Comparison of ENCODE assay signal across 36 cellular contexts in the genomic region with DNA sequence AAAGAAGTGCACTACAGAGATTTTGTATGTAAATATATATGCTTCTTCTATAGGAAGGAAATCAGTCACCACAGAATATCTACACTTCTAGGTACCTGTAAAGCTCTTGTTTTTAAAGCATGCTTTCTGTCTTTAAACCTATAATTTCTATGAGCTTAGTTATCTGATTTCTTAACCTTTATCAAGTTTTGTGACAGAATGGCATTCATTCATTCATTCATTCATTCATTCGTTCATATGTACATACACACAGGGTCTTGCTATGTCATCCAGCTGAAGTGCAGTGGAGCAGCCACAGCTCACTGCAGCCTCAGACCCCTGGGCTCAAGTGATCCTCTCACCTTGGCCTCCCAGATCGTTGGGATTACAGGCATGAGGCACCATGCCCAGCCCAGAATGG.
"Had no signal": no experiment of that assay in that cellular context is flagged by ENCODE, and none has a peak within 500 bp of the region (broad histone marks: within the 10 kb centered on the region; RNA-seq: fewer than 3 reads in every experiment).

No MANE protein-coding gene starts in this region.

- H3K4me3 Mint-ChIP-seq: activated B cell treated with CpG ODN at 0.5 μM for 24 hours; activated CD4-positive, alpha-beta memory T cell treated with anti-CD3 and anti-CD28 coated beads for 36 hours; activated CD4-positive, alpha-beta T cell treated with anti-CD3 and anti-CD28 coated beads, Interleukin-2, amount 10 ng/mL, durations not matched to agents 24 days and 14 days; activated CD8-positive, alpha-beta T cell treated with anti-CD3 and anti-CD28 coated beads for 36 hours; activated naive CD4-positive, alpha-beta T cell treated with anti-CD3 and anti-CD28 coated beads, Interleukin-2, amount 10 ng/mL, durations not matched to agents 7 days and 5 days; activated naive CD4-positive, alpha-beta T cell treated with anti-CD3 and anti-CD28 coated beads, Interleukin-2, amount 50 U/mL, for 24 hours; activated naive CD8-positive, alpha-beta T cell; activated naive CD8-positive, alpha-beta T cell treated with anti-CD3 and anti-CD28 coated beads, Interleukin-2, amount 10 ng/mL, durations not matched to agents 7 days and 5 days; activated naive CD8-positive, alpha-beta T cell treated with anti-CD3 and anti-CD28 coated beads, Interleukin-2, amount 50 U/mL, for 24 hours; activated T-cell treated with anti-CD3 and anti-CD28 coated beads, Interleukin-2, amount 50 U/mL, for 4 hours; activated T-helper 1 cell treated with anti-CD3 and anti-CD28 coated beads, Interleukin-12 subunit alpha, Interleukin-12 subunit beta, Interleukin-2, Interleukin-4 antibody, amounts not matched to agents 30 ng/mL and 10 ng/mL and 1 ng/mL, durations not matched to agents 14 hours and 24 hours and 36 hours; T-helper 1 cell treated with Interleukin-12 subunit alpha and Interleukin-12 subunit beta and Interleukin-4 antibody, amounts not matched to agents 30 μg/mL and 1 μg/mL, for 36 hours; T-helper 2 cell treated with Interferon-gamma antibody and Interleukin-4, amounts not matched to agents 5 μg/mL and 100 μg/mL, for 36 hours had no signal

- FAIRE-seq: astrocyte, TTC549 had no signal

- H3K27ac Mint-ChIP-seq: activated B cell treated with CpG ODN at 0.5 μM for 24 hours; activated CD4-positive, alpha-beta memory T cell treated with anti-CD3 and anti-CD28 coated beads for 36 hours; activated CD4-positive, alpha-beta T cell treated with anti-CD3 and anti-CD28 coated beads, Interleukin-2, amount 10 ng/mL, durations not matched to agents 24 days and 14 days; activated naive CD4-positive, alpha-beta T cell treated with anti-CD3 and anti-CD28 coated beads, Interleukin-2, amount 10 ng/mL, durations not matched to agents 7 days and 5 days; activated naive CD4-positive, alpha-beta T cell treated with anti-CD3 and anti-CD28 coated beads, Interleukin-2, amount 50 U/mL, for 24 hours; activated naive CD8-positive, alpha-beta T cell; activated naive CD8-positive, alpha-beta T cell treated with anti-CD3 and anti-CD28 coated beads, Interleukin-2, amount 10 ng/mL, durations not matched to agents 7 days and 5 days; activated naive CD8-positive, alpha-beta T cell treated with anti-CD3 and anti-CD28 coated beads, Interleukin-2, amount 50 U/mL, for 24 hours; activated T-cell treated with anti-CD3 and anti-CD28 coated beads, Interleukin-2, amount 50 U/mL, for 72 hours; activated T-helper 1 cell treated with anti-CD3 and anti-CD28 coated beads, Interleukin-12 subunit alpha, Interleukin-12 subunit beta, Interleukin-2, Interleukin-4 antibody, amounts not matched to agents 30 ng/mL and 10 ng/mL and 1 ng/mL, durations not matched to agents 14 hours and 24 hours and 36 hours; activated T-helper 2 cell treated with anti-CD3 and anti-CD28 coated beads, Interferon-gamma antibody, Interleukin-2, Interleukin-4, amounts not matched to agents 10 μg/mL and 5 μg/mL and 100 μg/mL, durations not matched to agents 14 hours and 24 hours and 36 hours; T-helper 1 cell treated with Interleukin-12 subunit alpha and Interleukin-12 subunit beta and Interleukin-4 antibody, amounts not matched to agents 30 μg/mL and 1 μg/mL, for 36 hours; T-helper 2 cell treated with Interferon-gamma antibody and Interleukin-4, amounts not matched to agents 5 μg/mL and 100 μg/mL, for 36 hours had no signal

- ATAC-seq: activated CD8-positive, alpha-beta T cell treated with anti-CD3 and anti-CD28 coated beads for 36 hours; activated naive CD8-positive, alpha-beta T cell treated with anti-CD3 and anti-CD28 coated beads, Interleukin-2, amount 50 U/mL, for 24 hours; activated T-cell treated with anti-CD3 and anti-CD28 coated beads, Interleukin-2, amount 50 U/mL, for 4 hours; activated T-cell treated with anti-CD3 and anti-CD28 coated beads, Interleukin-2, amount 50 U/mL, for 72 hours; body of pancreas had no signal

- H3K4me1 ChIP-seq: body of pancreas, breast epithelium had no signal

- H3K9me3 Mint-ChIP-seq: activated B cell treated with CpG ODN at 0.5 μM for 24 hours; activated CD4-positive, alpha-beta memory T cell treated with anti-CD3 and anti-CD28 coated beads for 36 hours; activated CD4-positive, alpha-beta T cell treated with anti-CD3 and anti-CD28 coated beads, Interleukin-2, amount 10 ng/mL, durations not matched to agents 24 days and 14 days; activated CD8-positive, alpha-beta T cell treated with anti-CD3 and anti-CD28 coated beads for 36 hours; activated naive CD4-positive, alpha-beta T cell treated with anti-CD3 and anti-CD28 coated beads, Interleukin-2, amount 10 ng/mL, durations not matched to agents 7 days and 5 days; activated naive CD4-positive, alpha-beta T cell treated with anti-CD3 and anti-CD28 coated beads, Interleukin-2, amount 50 U/mL, for 24 hours; activated naive CD8-positive, alpha-beta T cell treated with anti-CD3 and anti-CD28 coated beads, Interleukin-2, amount 10 ng/mL, durations not matched to agents 7 days and 5 days; activated naive CD8-positive, alpha-beta T cell treated with anti-CD3 and anti-CD28 coated beads, Interleukin-2, amount 50 U/mL, for 24 hours; activated T-cell treated with anti-CD3 and anti-CD28 coated beads, Interleukin-2, amount 50 U/mL, for 4 hours; activated T-cell treated with anti-CD3 and anti-CD28 coated beads, Interleukin-2, amount 50 U/mL, for 72 hours; activated T-helper 1 cell treated with anti-CD3 and anti-CD28 coated beads, Interleukin-12 subunit alpha, Interleukin-12 subunit beta, Interleukin-2, Interleukin-4 antibody, amounts not matched to agents 30 ng/mL and 10 ng/mL and 1 ng/mL, durations not matched to agents 14 hours and 24 hours and 36 hours; activated T-helper 2 cell treated with anti-CD3 and anti-CD28 coated beads, Interferon-gamma antibody, Interleukin-2, Interleukin-4, amounts not matched to agents 10 μg/mL and 5 μg/mL and 100 μg/mL, durations not matched to agents 14 hours and 24 hours and 36 hours; T-helper 1 cell treated with Interleukin-12 subunit alpha and Interleukin-12 subunit beta and Interleukin-4 antibody, amounts not matched to agents 30 μg/mL and 1 μg/mL, for 36 hours; T-helper 2 cell treated with Interferon-gamma antibody and Interleukin-4, amounts not matched to agents 5 μg/mL and 100 μg/mL, for 36 hours had no signal

- H3K27ac ChIP-seq: body of pancreas, brain microvascular endothelial cell, breast epithelium, VCaP had no signal

- DNase-seq: activated B cell treated with CpG ODN at 0.5 μM for 24 hours; activated CD4-positive, alpha-beta memory T cell treated with anti-CD3 and anti-CD28 coated beads for 36 hours; activated CD4-positive, alpha-beta T cell treated with anti-CD3 and anti-CD28 coated beads for 4 hours; activated CD4-positive, alpha-beta T cell treated with anti-CD3 and anti-CD28 coated beads, Interleukin-2, amount 10 ng/mL, durations not matched to agents 24 days and 14 days; activated CD4-positive, alpha-beta T cell treated with anti-CD3 and anti-CD28 coated beads, Interleukin-2, amount 50 U/mL, for 1 hour; activated CD4-positive, alpha-beta T cell treated with anti-CD3 and anti-CD28 coated beads, Interleukin-2, amount 50 U/mL, for 4 hours; activated CD4-positive, CD25-positive, alpha-beta regulatory T cell treated with anti-CD3 and anti-CD28 coated beads, Interleukin-2, amount 50 U/mL, for 72 hours; activated CD8-positive, alpha-beta memory T cell treated with anti-CD3 and anti-CD28 coated beads, Interleukin-2, amount 50 U/mL, for 4 hours; activated CD8-positive, alpha-beta T cell treated with anti-CD3 and anti-CD28 coated beads for 36 hours; activated effector memory CD4-positive, alpha-beta T cell treated with Interleukin-2 at 50 U/mL for 16 hours; activated gamma-delta T cell; activated naive CD4-positive, alpha-beta T cell treated with anti-CD3 and anti-CD28 coated beads, Interleukin-2, amount 10 ng/mL, durations not matched to agents 7 days and 5 days; activated naive CD4-positive, alpha-beta T cell treated with Interleukin-2 at 50 U/mL for 16 hours; activated naive CD8-positive, alpha-beta T cell treated with anti-CD3 and anti-CD28 coated beads, Interleukin-2, amount 10 ng/mL, durations not matched to agents 7 days and 5 days; activated naive CD8-positive, alpha-beta T cell treated with anti-CD3 and anti-CD28 coated beads, Interleukin-2, amount 50 U/mL, for 24 hours; activated T-cell treated with anti-CD3 and anti-CD28 coated beads for 4 hours; activated T-cell treated with anti-CD3 and anti-CD28 coated beads, Interleukin-2, amount 50 U/mL, for 1 hour; activated T-cell treated with anti-CD3 and anti-CD28 coated beads, Interleukin-2, amount 50 U/mL, for 4 hours; activated T-cell treated with anti-CD3 and anti-CD28 coated beads, Interleukin-2, amount 50 U/mL, for 72 hours; aorta; body of pancreas; brain microvascular endothelial cell; central memory CD4-positive, alpha-beta T cell; T-helper 1 cell; T-helper 2 cell; T-helper 9 cell had no signal

- H3K27me3 Mint-ChIP-seq: activated B cell treated with CpG ODN at 0.5 μM for 24 hours; activated CD4-positive, alpha-beta memory T cell treated with anti-CD3 and anti-CD28 coated beads for 36 hours; activated CD4-positive, alpha-beta T cell treated with anti-CD3 and anti-CD28 coated beads, Interleukin-2, amount 10 ng/mL, durations not matched to agents 24 days and 14 days; activated CD8-positive, alpha-beta T cell treated with anti-CD3 and anti-CD28 coated beads for 36 hours; activated naive CD4-positive, alpha-beta T cell treated with anti-CD3 and anti-CD28 coated beads, Interleukin-2, amount 10 ng/mL, durations not matched to agents 7 days and 5 days; activated naive CD4-positive, alpha-beta T cell treated with anti-CD3 and anti-CD28 coated beads, Interleukin-2, amount 50 U/mL, for 24 hours; activated naive CD8-positive, alpha-beta T cell; activated naive CD8-positive, alpha-beta T cell treated with anti-CD3 and anti-CD28 coated beads, Interleukin-2, amount 10 ng/mL, durations not matched to agents 7 days and 5 days; activated naive CD8-positive, alpha-beta T cell treated with anti-CD3 and anti-CD28 coated beads, Interleukin-2, amount 50 U/mL, for 24 hours had no signal

- H3K9me3 ChIP-seq: body of pancreas, breast epithelium had no signal

- H3K4me3 ChIP-seq: body of pancreas, breast epithelium had no signal

- H3K36me3 ChIP-seq: brain microvascular endothelial cell, breast epithelium had no signal

- H3K27me3 ChIP-seq: body of pancreas, brain microvascular endothelial cell, breast epithelium had no signal
